ENCODE assay signal across 18 cellular contexts in the genomic region with DNA sequence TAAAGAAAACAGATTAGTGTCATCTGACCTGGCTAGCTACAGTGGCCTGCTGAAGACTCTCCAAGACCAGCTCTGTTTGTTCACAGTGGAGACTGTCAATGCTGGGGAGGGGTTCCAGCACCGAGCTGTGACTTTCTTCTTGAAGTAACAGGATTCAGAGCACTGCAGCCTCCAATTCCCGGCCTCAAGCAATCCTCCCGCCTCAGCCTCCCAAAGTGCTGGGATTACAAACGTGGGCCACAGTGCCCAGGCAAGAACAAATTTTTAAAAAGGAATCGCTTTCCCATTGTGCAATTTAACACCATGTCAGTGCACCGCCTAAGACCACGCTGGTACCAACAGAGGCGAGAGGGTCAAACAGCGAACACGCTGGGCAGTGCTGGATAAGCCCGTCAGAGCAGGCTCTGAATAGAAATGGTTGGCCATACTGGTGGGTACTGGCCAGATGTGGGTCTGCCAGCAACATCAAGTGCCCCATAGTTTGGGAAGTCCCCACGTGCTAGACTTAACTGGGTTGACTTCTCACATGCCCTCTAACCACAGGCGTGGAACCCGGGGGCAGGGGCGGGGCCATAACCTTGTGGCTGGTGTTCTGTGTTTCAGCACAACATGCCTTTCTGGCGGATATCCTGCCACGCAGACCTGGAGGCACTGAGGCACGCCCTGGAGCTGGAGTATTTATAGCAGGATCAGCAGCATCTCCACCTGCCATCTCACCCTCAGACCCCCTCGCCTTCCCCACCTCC.
DNase-seq lines count a peak whose midpoint lies in the region; ATAC-seq and TF ChIP-seq lines count a peak whose summit lies in the region.
"Had no signal": no experiment of that assay in that cellular context is flagged by ENCODE, and none has a peak within 500 bp of the region (broad histone marks: within the 10 kb centered on the region; RNA-seq: fewer than 3 reads in every experiment).

No MANE protein-coding gene starts in this region.

- TF ChIP-seq CTCF in smooth muscle cell (IDR thresholded peaks at IDR 0.05; ENCODE audit: borderline replicate concordance, insufficient read depth, poor library complexity, severe bottlenecking): no peak

- H3K4me2 ChIP-seq in smooth muscle cell: no peak overlapping the region

- H3K4me3 Mint-ChIP-seq in central memory CD8-positive, alpha-beta T cell: no peak overlapping the region
- H3K4me3 Mint-ChIP-seq: activated T-helper 1 cell treated with anti-CD3 and anti-CD28 coated beads, Interleukin-12 subunit alpha, Interleukin-12 subunit beta, Interleukin-2, Interleukin-4 antibody, amounts not matched to agents 30 ng/mL and 10 ng/mL and 1 ng/mL, durations not matched to agents 14 hours and 24 hours and 36 hours; B cell had no signal

- no peaks in the 10 kb centered on the region for H3K27me3 ChIP-seq in smooth muscle cell (ENCODE audit: low read depth)
- H3K27me3 ChIP-seq: tibial artery had no signal

- peak overlapping the region; percentile 74 for H3K27ac ChIP-seq in smooth muscle cell (ENCODE audit: low read depth)
- H3K27ac ChIP-seq: GM23248, stomach, tibial artery had no signal

- peaks cover 6% of the 10 kb centered on the region for H3K4me1 Mint-ChIP-seq in central memory CD8-positive, alpha-beta T cell
- H3K4me1 Mint-ChIP-seq: B cell had no signal

- H3K4me1 ChIP-seq in smooth muscle cell (ENCODE audit: low read depth): no peaks in the 10 kb centered on the region
- H3K4me1 ChIP-seq: Caco-2, stomach had no signal

- H3F3A ChIP-seq in smooth muscle cell (ENCODE audit: low read depth): no peaks in the 10 kb centered on the region

- no peaks in the 10 kb centered on the region for H3K9me3 Mint-ChIP-seq in central memory CD8-positive, alpha-beta T cell
- H3K9me3 Mint-ChIP-seq: activated T-helper 1 cell treated with anti-CD3 and anti-CD28 coated beads, Interleukin-12 subunit alpha, Interleukin-12 subunit beta, Interleukin-2, Interleukin-4 antibody, amounts not matched to agents 30 ng/mL and 10 ng/mL and 1 ng/mL, durations not matched to agents 14 hours and 24 hours and 36 hours had no signal

- 85% methylated on average over 19 of the region's 19 CpGs for WGBS in smooth muscle cell (ENCODE audit: low lambda C conversion rate)

- no peak overlapping the region for H3K4me3 ChIP-seq in smooth muscle cell
- H3K4me3 ChIP-seq: GM23248, stomach, tibial artery had no signal

- peaks cover 10% of the 10 kb centered on the region for H3K27me3 Mint-ChIP-seq in central memory CD8-positive, alpha-beta T cell

- H3K79me2 ChIP-seq in smooth muscle cell (ENCODE audit: low read depth): no peaks in the 10 kb centered on the region

- H2AFZ ChIP-seq in smooth muscle cell (ENCODE audit: low read depth): no peak overlapping the region
- H2AFZ ChIP-seq: GM23248 had no signal

- no peak overlapping the region for H3K27ac Mint-ChIP-seq in central memory CD8-positive, alpha-beta T cell (ENCODE audit: low read depth)
- H3K27ac Mint-ChIP-seq: activated T-helper 1 cell treated with anti-CD3 and anti-CD28 coated beads, Interleukin-12 subunit alpha, Interleukin-12 subunit beta, Interleukin-2, Interleukin-4 antibody, amounts not matched to agents 30 ng/mL and 10 ng/mL and 1 ng/mL, durations not matched to agents 14 hours and 24 hours and 36 hours; B cell had no signal

- no peaks in the 10 kb centered on the region for H3K9me3 ChIP-seq in smooth muscle cell (replicated peaks; ENCODE audit: low read depth)
- H3K9me3 ChIP-seq: Caco-2, stomach, tibial artery had no signal

- H4K20me1 ChIP-seq in smooth muscle cell (ENCODE audit: low read depth): no peaks in the 10 kb centered on the region

- H3K36me3 ChIP-seq in smooth muscle cell (ENCODE audit: low read depth): no peaks in the 10 kb centered on the region
- H3K36me3 ChIP-seq: tibial artery had no signal

- DNase-seq in activated naive CD4-positive, alpha-beta T cell treated with Interleukin-2 at 50 U/mL for 16 hours: peak; percentile 18
- no peak for DNase-seq in activated naive CD4-positive, alpha-beta T cell treated with anti-CD3 and anti-CD28 coated beads, Interleukin-2, amount 50 U/mL, for 16 hours
- DNase-seq in MV-4-11 (lab: John Stamatoyannopoulos, UW) (peak; percentile 15), smooth muscle cell (lab: John Stamatoyannopoulos, UW; ENCODE audit: unreplicated experiment) (no peak), DMS79 (lab: John Stamatoyannopoulos, UW) (no peak), NCI-H345 treated with DMSO at 0.1 percent for 48 hours (lab: John Stamatoyannopoulos, UW; ENCODE audit: unreplicated experiment) (no peak)
- no peak for DNase-seq in central memory CD8-positive, alpha-beta T cell (ENCODE audit: low spot score in 2 of 2)
- DNase-seq: activated CD4-positive, alpha-beta T cell treated with anti-CD3 and anti-CD28 coated beads for 48 hours; activated CD8-positive, alpha-beta memory T cell treated with anti-CD3 and anti-CD28 coated beads, Interleukin-2, amount 50 U/mL, for 4 hours; Caco-2; GM23248; mesenchymal stem cell; stomach; tibial artery had no signal

- no peak overlapping the region for H3K9ac ChIP-seq in smooth muscle cell (ENCODE audit: low read depth)
- H3K9ac ChIP-seq: GM23248 had no signal

- H3K36me3 Mint-ChIP-seq in central memory CD8-positive, alpha-beta T cell (ENCODE audit: insufficient read depth): no peaks in the 10 kb centered on the region

- peak; percentile 54 for ATAC-seq in central memory CD8-positive, alpha-beta T cell (replicated peaks; ENCODE audit: extremely low read depth, poor library complexity, severe bottlenecking)
- no peak for ATAC-seq in activated CD4-positive, CD25-positive, alpha-beta regulatory T cell treated with anti-CD3 and anti-CD28 coated beads, Interleukin-2, amount 50 U/mL, for 24 hours
- ATAC-seq: SK-N-SH treated with all-trans-retinoic acid at 6 μM for 48 hours had no signal

Comparison
In these comparisons a context has a peak if more than half of its experiments do, and no peak if none do; other contexts are left out.
1. DNase-seq: peak in activated naive CD4-positive, alpha-beta T cell treated with Interleukin-2 at 50 U/mL for 16 hours (single experiment) and MV-4-11 (single experiment); none in activated naive CD4-positive, alpha-beta T cell treated with anti-CD3 and anti-CD28 coated beads, Interleukin-2, amount 50 U/mL, for 16 hours (single experiment), central memory CD8-positive, alpha-beta T cell (0 of 2), smooth muscle cell (single experiment), DMS79 (single experiment) and NCI-H345 treated with DMSO at 0.1 percent for 48 hours (single experiment).